In the genomic region with DNA sequence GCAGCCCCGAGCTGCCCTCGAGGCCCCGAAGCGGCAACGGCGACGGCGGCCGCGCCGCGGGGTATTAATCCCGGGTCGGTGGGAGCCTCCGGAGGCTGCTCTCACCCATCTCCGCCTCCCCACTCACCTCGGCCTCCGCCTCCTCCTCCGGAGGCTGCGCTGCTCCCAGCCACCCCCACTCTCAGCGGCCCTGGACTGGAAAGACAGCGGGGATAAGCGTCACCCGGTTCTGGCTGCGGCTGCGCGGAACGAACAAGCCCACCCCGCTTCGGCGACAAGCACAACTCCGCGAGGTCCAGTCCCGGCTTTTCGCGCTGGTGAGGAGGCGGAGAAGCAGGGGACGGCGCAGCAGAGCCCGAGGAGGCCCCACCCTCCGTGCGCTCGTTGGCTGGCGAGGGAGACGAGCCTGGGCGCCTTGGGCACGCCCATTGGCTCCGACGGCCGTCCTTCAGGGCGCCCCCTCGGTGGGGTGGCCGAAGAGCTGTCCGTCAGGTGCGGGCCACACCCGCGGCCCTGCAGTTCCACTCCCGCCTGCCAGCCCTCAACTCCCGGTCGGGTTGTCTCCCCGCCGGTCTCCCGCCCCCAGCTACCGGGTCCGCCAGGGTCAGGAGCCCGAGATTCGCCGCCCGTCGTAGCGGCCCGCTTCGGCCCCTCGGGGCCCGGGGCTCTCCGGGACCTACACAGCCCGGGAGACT, we compare ENCODE assay signal across 8 cellular contexts. TPM values are rescaled to one million over a fixed set of nuclear protein-coding genes. Genes with fewer than 3 reads are reported as not detected.
DNase-seq lines count a peak whose midpoint lies in the region; ATAC-seq and TF ChIP-seq lines count a peak whose summit lies in the region.

Gene ZMYM5, minus strand, starts transcription at position 327 of the 695 bp plus-strand sequence. CDS start 11,469 bp downstream, outside the sequence.

- peak within 1 kb of the TSS; percentile 69 for H3K9ac ChIP-seq in parathyroid adenoma

- H3K4me1 ChIP-seq in parathyroid adenoma (no peaks in the 10 kb centered on the region), tibial nerve (peaks cover 0 to 40% (median 7%) of the 10 kb centered on the region in 4 donors)

- TF ChIP-seq POLR2A in GM10847 (IDR thresholded peaks at IDR 0.05; ENCODE audit: extremely low read depth, insufficient read length), result peak; percentile 85
- peak; percentile 81 to 93 for TF ChIP-seq POLR2A in tibial nerve (IDR thresholded peaks at IDR 0.05)

- TF ChIP-seq EP300 in tibial nerve (IDR thresholded peaks at IDR 0.05), result peak in 1 of 2 donors; percentile 98

- H2AFZ ChIP-seq in parathyroid adenoma, result peak within 1 kb of the TSS; percentile 94

- peaks cover 42% of the 10 kb centered on the region for H3K4me1 Mint-ChIP-seq in activated naive CD8-positive, alpha-beta T cell treated with anti-CD3 and anti-CD28 coated beads, Interleukin-2, amount 50 U/mL, for 24 hours

- H3K36me3 ChIP-seq in parathyroid adenoma (ENCODE audit: control insufficient read depth, insufficient read depth, low read length), result no peaks in the 10 kb centered on the region
- peaks cover 0 to 12% (median 0%) of the 10 kb centered on the region in 3 donors for H3K36me3 ChIP-seq in tibial nerve

- H3K79me2 ChIP-seq in parathyroid adenoma, result peaks cover 9% of the 10 kb centered on the region

- TF ChIP-seq CTCF in parathyroid adenoma (IDR thresholded peaks at IDR 0.05) (no peak), tibial nerve (IDR thresholded peaks at IDR 0.05) (peak in 3 of 5 experiments; percentile 5 to 56 (median 50))

- H3K4me2 ChIP-seq in parathyroid adenoma (ENCODE audit: low read length), result peak within 1 kb of the TSS; percentile 79

- H3K9me3 ChIP-seq in parathyroid adenoma (ENCODE audit: control insufficient read depth, low read length), result no peaks in the 10 kb centered on the region
- no peaks in the 10 kb centered on the region for H3K9me3 ChIP-seq in tibial nerve

- H3K4me3 ChIP-seq in parathyroid adenoma (ENCODE audit: low read depth, low read length), result peak within 1 kb of the TSS; percentile 77
- peak within 1 kb of the TSS; percentile 66 to 94 (median 80) for H3K4me3 ChIP-seq in tibial nerve

- 0 to 1% methylated on average over 4 to 35 of the region's 77 CpGs for WGBS in tibial nerve, 2 donors

- H3K27ac ChIP-seq in parathyroid adenoma (peak within 1 kb of the TSS; percentile 99), tibial nerve (peak within 1 kb of the TSS; percentile 89 to 99 (median 94))

- H3K36me3 Mint-ChIP-seq in activated naive CD8-positive, alpha-beta T cell treated with anti-CD3 and anti-CD28 coated beads, Interleukin-2, amount 50 U/mL, for 24 hours (ENCODE audit: low read depth), result peaks cover 23% of the 10 kb centered on the region

- intact Hi-C loops in Right ventricle myocardium superior (cut with DNase I), result loop anchor here (2.0 to 5.0 kb wide), 2 partner anchors 81 to 94 kb away; partner anchors contain the start of genes PSPC1 and ZMYM2

- ATAC-seq in HG02678 (IDR thresholded peaks at IDR 0.05; ENCODE audit: unreplicated experiment) (peak; percentile 83), Right ventricle myocardium superior (ENCODE audit: poor library complexity) (peak; percentile 96)
- peak; percentile 94 for ATAC-seq in activated naive CD8-positive, alpha-beta T cell treated with anti-CD3 and anti-CD28 coated beads, Interleukin-2, amount 50 U/mL, for 24 hours

- peak; percentile 93 to 97 (median 96) for DNase-seq in NCI-H1417 (lab: John Stamatoyannopoulos, UW)
- peak; percentile 83 to 91 for DNase-seq in SW 1271 (lab: John Stamatoyannopoulos, UW)
- peak; percentile 97 for DNase-seq in activated naive CD8-positive, alpha-beta T cell treated with anti-CD3 and anti-CD28 coated beads, Interleukin-2, amount 50 U/mL, for 24 hours
- DNase-seq in Right ventricle myocardium superior, result peak; percentile 99
- DNase-seq in tibial nerve (ENCODE audit: low spot score in 2 of 2), result peak; percentile 93 to 94

- peak within 1 kb of the TSS; percentile 92 for H3K4me3 Mint-ChIP-seq in activated naive CD8-positive, alpha-beta T cell treated with anti-CD3 and anti-CD28 coated beads, Interleukin-2, amount 50 U/mL, for 24 hours

- peak within 1 kb of the TSS; percentile 94 for H3K27ac Mint-ChIP-seq in activated naive CD8-positive, alpha-beta T cell treated with anti-CD3 and anti-CD28 coated beads, Interleukin-2, amount 50 U/mL, for 24 hours

- no peaks in the 10 kb centered on the region for H3K27me3 Mint-ChIP-seq in activated naive CD8-positive, alpha-beta T cell treated with anti-CD3 and anti-CD28 coated beads, Interleukin-2, amount 50 U/mL, for 24 hours

- no peaks in the 10 kb centered on the region for H3K9me3 Mint-ChIP-seq in activated naive CD8-positive, alpha-beta T cell treated with anti-CD3 and anti-CD28 coated beads, Interleukin-2, amount 50 U/mL, for 24 hours

- H3K27me3 ChIP-seq in parathyroid adenoma (ENCODE audit: control insufficient read depth, insufficient read depth, low read length) (no peaks in the 10 kb centered on the region), tibial nerve (no peaks in the 10 kb centered on the region)

RNA-seq across cellular contexts. Expression of gene ZMYM5, which starts in this region (rescaled TPM):
- total RNA-seq in Right ventricle myocardium superior, result 6.5 TPM
- total RNA-seq in tibial nerve, result 10 to 100 TPM; 14.4 to 24.0 (median 19.3) TPM

Comparison
In these comparisons a context has a peak if more than half of its experiments do, and no peak if none do; other contexts are left out.
1. Peak in every context shown above with its lines: DNase-seq, ATAC-seq, H3K4me3 ChIP-seq and H3K27ac ChIP-seq.